17 cellular contexts compared by ENCODE assay signal in genomic region chr5:93569295-93570164, GRCh38. TPM values are rescaled to one million over a fixed set of nuclear protein-coding genes. Genes with fewer than 3 reads are reported as not detected.
DNase-seq lines count a peak whose midpoint lies in the region; ATAC-seq and TF ChIP-seq lines count a peak whose summit lies in the region.
"Had no signal": no experiment of that assay in that cellular context is flagged by ENCODE, and none has a peak within 500 bp of the region (broad histone marks: within the 10 kb centered on the region; RNA-seq: fewer than 3 reads in every experiment).

No MANE protein-coding gene starts in this region.

- no peak overlapping the region for H2AFZ ChIP-seq in MM.1S (ENCODE audit: low read length)

- peak overlapping the region; percentile 20 for H3K4me3 Mint-ChIP-seq in activated naive CD4-positive, alpha-beta T cell treated with anti-CD3 and anti-CD28 coated beads, Interleukin-2, amount 50 U/mL, for 24 hours
- peak overlapping the region in 3 of 5 experiments; percentile 6 to 50 (median 46) for H3K4me3 Mint-ChIP-seq in brain
- peak overlapping the region; percentile 33 for H3K4me3 Mint-ChIP-seq in mesothelial cell of epicardium
- H3K4me3 Mint-ChIP-seq: activated T-cell treated with anti-CD3 and anti-CD28 coated beads, Interleukin-2, amount 50 U/mL, for 4 hours had no signal

- H3K36me3 Mint-ChIP-seq in activated naive CD4-positive, alpha-beta T cell treated with anti-CD3 and anti-CD28 coated beads, Interleukin-2, amount 50 U/mL, for 24 hours, result no peaks in the 10 kb centered on the region
- H3K36me3 Mint-ChIP-seq in brain, result peaks cover 47% of the 10 kb centered on the region
- no peaks in the 10 kb centered on the region for H3K36me3 Mint-ChIP-seq in mesothelial cell of epicardium

- peak overlapping the region; percentile 39 to 60 for H3K4me3 ChIP-seq in testis
- H3K4me3 ChIP-seq in MM.1S (ENCODE audit: low read length), result no peak overlapping the region
- H3K4me3 ChIP-seq: A549, K562 had no signal

- no peak for TF ChIP-seq POLR2A in testis (IDR thresholded peaks at IDR 0.05)

- H3K27me3 Mint-ChIP-seq in activated naive CD4-positive, alpha-beta T cell treated with anti-CD3 and anti-CD28 coated beads, Interleukin-2, amount 50 U/mL, for 24 hours, result peaks cover 56% of the 10 kb centered on the region
- H3K27me3 Mint-ChIP-seq in brain (peaks cover 31% of the 10 kb centered on the region), mesothelial cell of epicardium (ENCODE audit: low read depth) (peaks cover 61% of the 10 kb centered on the region)

- no peak overlapping the region for H3K4me2 ChIP-seq in MM.1S (ENCODE audit: low read depth, low read length)
- H3K4me2 ChIP-seq: A549 had no signal

- TF ChIP-seq CTCF in brain (conservative IDR thresholded peaks at IDR 0.05) (no peak), mesothelial cell of epicardium (IDR thresholded peaks at IDR 0.05; ENCODE audit: unreplicated experiment) (no peak), testis (IDR thresholded peaks at IDR 0.05) (no peak), MM.1S (IDR thresholded peaks at IDR 0.05; ENCODE audit: low read length) (no peak)

- H3K27ac ChIP-seq in testis (no peak overlapping the region), MM.1S (ENCODE audit: low read length) (no peak overlapping the region)
- H3K27ac ChIP-seq: A549, lower lobe of right lung, upper lobe of left lung had no signal

- H3K79me2 ChIP-seq in MM.1S (ENCODE audit: low read length), result no peaks in the 10 kb centered on the region

- no peaks in the 10 kb centered on the region for H3K9me2 ChIP-seq in MM.1S (replicated peaks; ENCODE audit: insufficient read depth, low read length)

- H4K20me1 ChIP-seq in MM.1S (ENCODE audit: insufficient read depth, low read length), result no peaks in the 10 kb centered on the region

- no peak overlapping the region for H3K9ac ChIP-seq in MM.1S (ENCODE audit: low read length)

- intact Hi-C loops in testis (cut with DNase I; ENCODE audit: low total_unique reads), result no loop called here

- H3F3A ChIP-seq in MM.1S (ENCODE audit: insufficient read depth, low read length), result no peaks in the 10 kb centered on the region

- H3K9me3 ChIP-seq in testis, result no peaks in the 10 kb centered on the region
- no peaks in the 10 kb centered on the region for H3K9me3 ChIP-seq in MM.1S (replicated peaks; ENCODE audit: insufficient read depth, low read length)
- H3K9me3 ChIP-seq: A549, lower lobe of right lung, upper lobe of left lung had no signal

- no peaks in the 10 kb centered on the region for H3K36me3 ChIP-seq in testis (ENCODE audit: low read depth, missing control alignments)
- no peaks in the 10 kb centered on the region for H3K36me3 ChIP-seq in MM.1S (replicated peaks; ENCODE audit: insufficient read depth, low read length)
- H3K36me3 ChIP-seq: lower lobe of right lung, upper lobe of left lung had no signal

- DNase-seq in activated naive CD4-positive, alpha-beta T cell treated with Interleukin-2 at 50 U/mL for 16 hours, result no peak
- DNase-seq in mesothelial cell of epicardium (ENCODE audit: low spot score in 2 of 2, unreplicated experiment in 2 of 2), result no peak
- DNase-seq in testis, result no peak
- DNase-seq in NCI-H187 (lab: John Stamatoyannopoulos, UW), result no peak
- no peak for DNase-seq in MM.1S
- DNase-seq: activated CD4-positive, alpha-beta T cell treated with anti-CD3 and anti-CD28 coated beads, Interleukin-2, amount 50 U/mL, for 4 hours; activated T-cell treated with anti-CD3 and anti-CD28 coated beads, Interleukin-2, amount 50 U/mL, for 4 hours; HCEC 1CT; lower lobe of right lung; NCI-H1105; SHP77 treated with DMSO at 0.1 percent for 48 hours had no signal

- H3K27me3 ChIP-seq in testis (no peaks in the 10 kb centered on the region), MM.1S (replicated peaks; ENCODE audit: insufficient read depth, low read length) (no peaks in the 10 kb centered on the region)

- H3K4me1 ChIP-seq in testis, result no peaks in the 10 kb centered on the region
- H3K4me1 ChIP-seq in MM.1S (ENCODE audit: low read length), result no peaks in the 10 kb centered on the region

- H3K9me3 Mint-ChIP-seq in activated naive CD4-positive, alpha-beta T cell treated with anti-CD3 and anti-CD28 coated beads, Interleukin-2, amount 50 U/mL, for 24 hours, result no peaks in the 10 kb centered on the region
- H3K9me3 Mint-ChIP-seq in brain (peaks cover 3 to 30% (median 23%) of the 10 kb centered on the region in 5 experiments), mesothelial cell of epicardium (peaks cover 1% of the 10 kb centered on the region)
- H3K9me3 Mint-ChIP-seq: activated T-cell treated with anti-CD3 and anti-CD28 coated beads, Interleukin-2, amount 50 U/mL, for 4 hours had no signal

- ATAC-seq in GM19035 (IDR thresholded peaks at IDR 0.05; ENCODE audit: unreplicated experiment), result no peak
- ATAC-seq: A549, K562 had no signal

- WGBS in testis, 2 donors, result 54 to 59% methylated on average over 13 of the region's 13 CpGs

- no peak overlapping the region for H3K27ac Mint-ChIP-seq in activated naive CD4-positive, alpha-beta T cell treated with anti-CD3 and anti-CD28 coated beads, Interleukin-2, amount 50 U/mL, for 24 hours
- H3K27ac Mint-ChIP-seq in brain (peak overlapping the region in 4 of 5 experiments; percentile 26 to 84 (median 60)), mesothelial cell of epicardium (no peak overlapping the region)

- H3K4me1 Mint-ChIP-seq in activated naive CD4-positive, alpha-beta T cell treated with anti-CD3 and anti-CD28 coated beads, Interleukin-2, amount 50 U/mL, for 24 hours, result peaks cover 14% of the 10 kb centered on the region
- H3K4me1 Mint-ChIP-seq in brain (peaks cover 69% of the 10 kb centered on the region), mesothelial cell of epicardium (peaks cover 33% of the 10 kb centered on the region)

RNA-seq across cellular contexts. Expression of gene NR2F1-AS1, which starts 11.5 kb away (rescaled TPM):
- 35.2 TPM for polyA plus RNA-seq in brain (ENCODE audit: insufficient read depth, low read depth, low replicate concordance)
- total RNA-seq in mesothelial cell of epicardium, result 11.9 to 13.6 TPM (median 13.4 TPM) in 3 replicates
- 10 to 100 TPM; 15.6 to 20.6 TPM for total RNA-seq in testis
- polyA plus RNA-seq in testis (ENCODE audit: insufficient read depth, low read depth, low replicate concordance), result 24.8 TPM
- total RNA-seq: activated T-cell treated with anti-CD3 and anti-CD28 coated beads, Interleukin-2, amount 50 U/mL, for 4 hours; K562 had no signal
- polyA plus RNA-seq: K562 had no signal

RNA-seq across cellular contexts. Expression of gene NR2F1, which starts 13.5 kb away (rescaled TPM):
- 356 TPM for polyA plus RNA-seq in brain (ENCODE audit: insufficient read depth, low read depth, low replicate concordance)
- 19.7 to 21.4 TPM (median 20.3 TPM) in 3 replicates for total RNA-seq in mesothelial cell of epicardium
- 10 to 100 TPM; 16.0 to 22.7 TPM for total RNA-seq in testis
- 16.9 TPM for polyA plus RNA-seq in testis (ENCODE audit: insufficient read depth, low read depth, low replicate concordance)
- polyA plus RNA-seq: K562 had no signal

Comparison
In these comparisons a context has a peak if more than half of its experiments do, and no peak if none do; other contexts are left out.
1. H3K27ac Mint-ChIP-seq: peak in brain (4 of 5); none in activated naive CD4-positive, alpha-beta T cell treated with anti-CD3 and anti-CD28 coated beads, Interleukin-2, amount 50 U/mL, for 24 hours (single experiment) and mesothelial cell of epicardium (single experiment).
2. Peak in every context shown above with its lines, with median percentiles within 50 percentile points of each other: H3K4me3 Mint-ChIP-seq.